20 cellular contexts compared by ENCODE assay signal in genomic region chr2:10504370-10504993, GRCh38. TPM values are rescaled to one million over a fixed set of nuclear protein-coding genes. Genes with fewer than 3 reads are reported as not detected.
DNase-seq lines count a peak whose midpoint lies in the region; ATAC-seq and TF ChIP-seq lines count a peak whose summit lies in the region.
"Had no signal": no experiment of that assay in that cellular context is flagged by ENCODE, and none has a peak within 500 bp of the region (broad histone marks: within the 10 kb centered on the region; RNA-seq: fewer than 3 reads in every experiment).

No MANE protein-coding gene starts in this region.

- DNase-seq in activated T-cell treated with anti-CD3 and anti-CD28 coated beads, Interleukin-2, amount 50 U/mL, for 48 hours: peak; percentile 3 to 7
- DNase-seq in activated T-cell treated with anti-CD3 and anti-CD28 coated beads, Interleukin-2, amount 50 U/mL, for 4 hours: no peak
- peak; percentile 60 for DNase-seq in coronary artery (ENCODE audit: low spot score)
- peak; percentile 41 for DNase-seq in mesenteric fat pad (ENCODE audit: low spot score)
- peak; percentile 29 for DNase-seq in ureter (ENCODE audit: low spot score)
- no peak for DNase-seq in central memory CD4-positive, alpha-beta T cell
- DNase-seq in occipital lobe (lab: John Stamatoyannopoulos, UW): no peak
- DNase-seq: CD4-positive, CD25-positive, alpha-beta regulatory T cell; EL; GF-D8; Karpas-422; NCI-H1417 treated with DMSO at 0.1 percent for 48 hours; NCI-H187; NCI-H2107; NCI-H446 treated with DMSO at 0.1 percent for 48 hours; NCI-H526 treated with DMSO at 0.1 percent for 48 hours; PC-3; RPMI8226; SHP77 treated with DMSO at 0.1 percent for 48 hours had no signal

- no peak for ATAC-seq in activated T-cell treated with anti-CD3 and anti-CD28 coated beads, Interleukin-2, amount 50 U/mL, for 4 hours
- ATAC-seq: PC-3 had no signal

- H3K4me1 Mint-ChIP-seq in activated T-cell treated with anti-CD3 and anti-CD28 coated beads, Interleukin-2, amount 50 U/mL, for 4 hours (ENCODE audit: low read depth): no peaks in the 10 kb centered on the region
- H3K4me1 Mint-ChIP-seq: IgD-negative memory B cell had no signal

- no peak overlapping the region for H3K4me3 ChIP-seq in coronary artery

- H3K27ac ChIP-seq in coronary artery: no peak overlapping the region

- TF ChIP-seq CTCF in coronary artery (IDR thresholded peaks at IDR 0.05): no peak

- peaks cover 5% of the 10 kb centered on the region for H3K27me3 Mint-ChIP-seq in activated T-cell treated with anti-CD3 and anti-CD28 coated beads, Interleukin-2, amount 50 U/mL, for 4 hours (ENCODE audit: low read depth)

- H3K4me3 Mint-ChIP-seq in activated T-cell treated with anti-CD3 and anti-CD28 coated beads, Interleukin-2, amount 50 U/mL, for 4 hours: no peak overlapping the region
- H3K4me3 Mint-ChIP-seq: CD4-positive, CD25-positive, alpha-beta regulatory T cell; IgD-negative memory B cell had no signal

- no peaks in the 10 kb centered on the region for H3K36me3 Mint-ChIP-seq in activated T-cell treated with anti-CD3 and anti-CD28 coated beads, Interleukin-2, amount 50 U/mL, for 4 hours (ENCODE audit: insufficient read depth)
- H3K36me3 Mint-ChIP-seq: CD4-positive, CD25-positive, alpha-beta regulatory T cell; IgD-negative memory B cell had no signal

- no peaks in the 10 kb centered on the region for H3K9me3 Mint-ChIP-seq in activated T-cell treated with anti-CD3 and anti-CD28 coated beads, Interleukin-2, amount 50 U/mL, for 4 hours
- H3K9me3 Mint-ChIP-seq: IgD-negative memory B cell had no signal

RNA-seq across cellular contexts. Expression of gene ODC1, which starts 56.4 kb away (rescaled TPM):
- total RNA-seq in activated T-cell treated with anti-CD3 and anti-CD28 coated beads, Interleukin-2, amount 50 U/mL, for 4 hours: 100 to 1,000 TPM; 581 to 619 (median 602) TPM
- total RNA-seq in mesenteric fat pad (32.8 TPM), ureter (85.3 TPM), occipital lobe (167 TPM)

Comparison
In these comparisons a context has a peak if more than half of its experiments do, and no peak if none do; other contexts are left out.
1. DNase-seq: peak in activated T-cell treated with anti-CD3 and anti-CD28 coated beads, Interleukin-2, amount 50 U/mL, for 48 hours (2 of 2), coronary artery (single experiment), mesenteric fat pad (single experiment) and ureter (single experiment); none in activated T-cell treated with anti-CD3 and anti-CD28 coated beads, Interleukin-2, amount 50 U/mL, for 4 hours (single experiment), central memory CD4-positive, alpha-beta T cell (single experiment) and occipital lobe (single experiment).